ENCODE assay signal across 1 cellular context in the genomic region with DNA sequence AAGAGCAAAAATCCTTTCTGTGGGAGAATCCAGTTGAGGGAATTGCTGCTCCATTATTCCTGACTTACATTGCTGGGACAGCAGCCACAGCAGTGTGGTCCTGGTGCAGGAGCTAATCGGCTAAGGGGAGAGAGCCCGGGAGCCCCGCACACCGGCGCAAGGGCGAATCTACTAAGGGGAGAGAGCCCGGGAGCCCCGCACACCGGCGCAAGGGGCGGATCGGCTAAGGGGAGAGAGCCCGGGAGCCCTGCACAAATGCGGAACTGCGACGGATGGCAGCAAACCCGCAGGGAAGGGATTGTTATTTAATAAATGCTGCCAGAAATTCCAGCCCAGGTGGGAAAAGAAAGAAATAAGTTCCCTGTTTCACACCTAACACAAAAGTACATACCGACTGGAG.
TF ChIP-seq lines count a peak whose summit lies in the region.

No MANE protein-coding gene starts in this region.

TF ChIP-seq in GM12878, 131 proteins besides CTCF, POLR2A, EP300 and RAD21 (continued from another document):
- no peak for TF ChIP-seq NFYA (IDR thresholded peaks at IDR 0.05; ENCODE audit: borderline replicate concordance, low read depth, low read length)
- no peak for TF ChIP-seq GABPA (IDR thresholded peaks at IDR 0.05; ENCODE audit: low read depth)
- no peak for TF ChIP-seq GATAD2B (conservative IDR thresholded peaks at IDR 0.05; ENCODE audit: low read depth)
- TF ChIP-seq SMARCA5 (IDR thresholded peaks at IDR 0.05) = no peak
- no peak for TF ChIP-seq JUND (IDR thresholded peaks at IDR 0.05; ENCODE audit: low read depth, low read length)
- TF ChIP-seq RFX5 (IDR thresholded peaks at IDR 0.05; ENCODE audit: low read depth, low read length) = no peak
